In the genomic region with DNA sequence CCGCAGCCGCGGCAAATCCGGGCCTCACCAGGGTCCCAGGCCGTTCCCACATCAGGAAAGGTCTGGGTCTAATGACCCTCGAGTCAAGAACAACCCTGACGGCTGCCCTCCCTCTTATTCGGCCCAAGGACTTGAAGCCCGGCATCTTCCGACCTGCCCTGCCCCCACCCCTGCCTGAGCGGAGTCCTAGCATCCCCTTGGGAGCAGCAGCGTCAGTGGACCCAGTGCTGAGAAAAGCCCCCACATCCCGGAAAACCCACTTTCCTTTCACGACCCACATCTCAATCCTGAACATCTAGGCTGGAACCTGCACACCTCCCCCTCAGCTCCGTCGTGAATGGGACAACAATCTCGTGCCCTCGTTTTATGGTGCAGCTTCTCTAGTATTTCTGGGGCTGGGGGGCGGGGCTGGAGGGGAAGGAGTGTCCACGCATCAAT, we compare ENCODE assay signal across 9 cellular contexts. TPM values are rescaled to one million over a fixed set of nuclear protein-coding genes. Genes with fewer than 3 reads are reported as not detected.
A peak's percentile ranks its signal among the peaks of the same experiment; 100 is the strongest.
DNase-seq lines count a peak whose midpoint lies in the region; ATAC-seq and TF ChIP-seq lines count a peak whose summit lies in the region.
"Had no signal": no experiment of that assay in that cellular context is flagged by ENCODE, and none has a peak within 500 bp of the region (broad histone marks: within the 10 kb centered on the region; RNA-seq: fewer than 3 reads in every experiment).

No MANE protein-coding gene starts in this region.

- H3K27me3 ChIP-seq in left lung (no peaks in the 10 kb centered on the region), thoracic aorta (replicated peaks; ENCODE audit: insufficient read depth) (no peaks in the 10 kb centered on the region)

- H3K9me3 ChIP-seq in left lung = no peaks in the 10 kb centered on the region
- no peaks in the 10 kb centered on the region for H3K9me3 ChIP-seq in thoracic aorta

- intact Hi-C loops in left lung (cut with DNase I) = no loop called here

- H3K27ac ChIP-seq in angular gyrus (ENCODE audit: low read depth, low read length) (peak overlapping the region; percentile 11), left lung (peak overlapping the region; percentile 92 to 99), thoracic aorta (peak overlapping the region; percentile 80 to 85)

- no peak for ATAC-seq in left lung
- no peak for ATAC-seq in thoracic aorta (ENCODE audit: insufficient number of reproducible peaks, low FRiP score, low read depth)
- ATAC-seq: naive thymus-derived CD4-positive, alpha-beta T cell had no signal

- H3K36me3 ChIP-seq in left lung = peaks cover 0 to 60% of the 10 kb centered on the region in 2 donors
- peaks cover 8% of the 10 kb centered on the region for H3K36me3 ChIP-seq in thoracic aorta

- DNase-seq in NCI-H2227 (lab: John Stamatoyannopoulos, UW; ENCODE audit: unreplicated experiment) = peak; percentile 50
- DNase-seq in NCI-H2227 treated with DMSO at 0.1 percent for 48 hours (lab: John Stamatoyannopoulos, UW) = no peak
- peak in 1 of 2 donors; percentile 44 for DNase-seq in left lung
- DNase-seq in thoracic aorta (ENCODE audit: low spot score) = no peak
- DNase-seq in amygdala (lab: John Stamatoyannopoulos, UW) = no peak
- no peak for DNase-seq in activated gamma-delta T cell (lab: John Stamatoyannopoulos, UW)
- no peak for DNase-seq in NCI-H1436 treated with DMSO at 0.1 percent for 48 hours (lab: John Stamatoyannopoulos, UW)

- TF ChIP-seq CTCF in left lung (IDR thresholded peaks at IDR 0.05) (no peak), thoracic aorta (IDR thresholded peaks at IDR 0.05) (no peak)

- H3K4me1 ChIP-seq in left lung (peaks cover 27 to 64% of the 10 kb centered on the region in 2 donors), thoracic aorta (ENCODE audit: control insufficient read depth in 1 of 2, low read depth in 2 of 2) (peaks cover 21 to 40% of the 10 kb centered on the region in 2 donors)

- H3K4me3 ChIP-seq in left lung = peak overlapping the region in 1 of 2 donors; percentile 69
- H3K4me3 ChIP-seq in thoracic aorta = peak overlapping the region; percentile 75

RNA-seq across cellular contexts. Expression of a gene that starts 0.8 kb away (rescaled TPM):
- total RNA-seq in left lung (1 to 10 TPM; 5.7 to 6.5 TPM), thoracic aorta (10 to 100 TPM in 1 of 2 donors, 1 to 10 TPM in 1; 4.1 to 21.9 TPM)

RNA-seq across cellular contexts. Expression of a gene that starts 1.7 kb away (rescaled TPM):
- total RNA-seq in left lung = 10 to 100 TPM; 60.5 to 72.6 TPM
- 10 to 100 TPM; 49.5 to 62.7 TPM for total RNA-seq in thoracic aorta

RNA-seq across cellular contexts. Expression of a gene that starts 2.1 kb away (rescaled TPM):
- total RNA-seq in left lung = 10 to 100 TPM in 1 of 2 donors, 1 to 10 TPM in 1; 9.8 to 12.3 TPM
- total RNA-seq in thoracic aorta = 1 to 10 TPM; 3.8 to 8.9 TPM

RNA-seq across cellular contexts. Expression of a gene that starts 21.6 kb away (rescaled TPM):
- total RNA-seq in left lung (10 to 100 TPM; 37.6 to 49.2 TPM), thoracic aorta (10 to 100 TPM in 1 of 2 donors, 1 to 10 TPM in 1; 9.5 to 35.8 TPM)

RNA-seq across cellular contexts. Expression of a gene that starts 32.9 kb away (rescaled TPM):
- total RNA-seq in left lung = 100 to 1,000 TPM in 1 of 2 donors, 10 to 100 TPM in 1; 95.3 to 118 TPM
- 100 to 1,000 TPM in 1 of 2 donors, 10 to 100 TPM in 1; 80.6 to 171 TPM for total RNA-seq in thoracic aorta

Comparison
In these comparisons a context has a peak if more than half of its experiments do, and no peak if none do; other contexts are left out.
1. H3K27ac ChIP-seq: peak in every context shown above with its lines; median percentile 96 in left lung; 82 in thoracic aorta; 11 in angular gyrus.